Comparison of ENCODE assay signal across 8 cellular contexts in genomic region chr11:94171693-94172440, GRCh38.
DNase-seq lines count a peak whose midpoint lies in the region; ATAC-seq and TF ChIP-seq lines count a peak whose summit lies in the region.

No MANE protein-coding gene starts in this region.

- DNase-seq in AG09319 (ENCODE audit: extremely low read depth, low read depth) = no peak
- DNase-seq in SW 1271 (lab: John Stamatoyannopoulos, UW) = peak; percentile 25 to 68
- peak; percentile 3 to 6 (median 4) for DNase-seq in effector memory CD8-positive, alpha-beta T cell
- DNase-seq in nephron progenitor cell = peak; percentile 45

- no peaks in the 10 kb centered on the region for H3K27me3 Mint-ChIP-seq in effector memory CD8-positive, alpha-beta T cell
- no peaks in the 10 kb centered on the region for H3K27me3 Mint-ChIP-seq in nephron progenitor cell (ENCODE audit: low read depth, poor library complexity)

- peak; percentile 91 for TF ChIP-seq CTCF in AG09319 (IDR thresholded peaks at IDR 0.05; ENCODE audit: low read depth, low read length)
- TF ChIP-seq CTCF in GM12874 (IDR thresholded peaks at IDR 0.05; ENCODE audit: insufficient read depth, low read depth, low read length) = peak; percentile 84
- TF ChIP-seq CTCF in nephron progenitor cell (IDR thresholded peaks at IDR 0.05) = peak; percentile 40

- peak overlapping the region in 1 of 2 donors; percentile 67 for H3K27ac Mint-ChIP-seq in effector memory CD8-positive, alpha-beta T cell
- H3K27ac Mint-ChIP-seq in nephron progenitor cell = no peak overlapping the region

- peaks cover 36 to 49% of the 10 kb centered on the region in 2 donors for H3K4me1 Mint-ChIP-seq in effector memory CD8-positive, alpha-beta T cell (ENCODE audit: low read depth in 2 of 2)
- no peaks in the 10 kb centered on the region for H3K4me1 Mint-ChIP-seq in nephron progenitor cell

- no peak overlapping the region for H3K4me3 Mint-ChIP-seq in effector memory CD8-positive, alpha-beta T cell
- no peak overlapping the region for H3K4me3 Mint-ChIP-seq in nephron progenitor cell

- peaks cover 5% of the 10 kb centered on the region for H3K36me3 Mint-ChIP-seq in effector memory CD8-positive, alpha-beta T cell (ENCODE audit: insufficient read depth)
- peaks cover 36% of the 10 kb centered on the region for H3K36me3 Mint-ChIP-seq in nephron progenitor cell (ENCODE audit: low read depth)

- ATAC-seq in HG03460 (IDR thresholded peaks at IDR 0.05; ENCODE audit: unreplicated experiment) (peak; percentile 51), HG02763 (IDR thresholded peaks at IDR 0.05; ENCODE audit: unreplicated experiment) (no peak), GM18520 (IDR thresholded peaks at IDR 0.05; ENCODE audit: unreplicated experiment) (no peak)
- ATAC-seq in effector memory CD8-positive, alpha-beta T cell (replicated peaks) = no peak

- H3K9me3 Mint-ChIP-seq in effector memory CD8-positive, alpha-beta T cell = no peaks in the 10 kb centered on the region
- H3K9me3 Mint-ChIP-seq in nephron progenitor cell = peaks cover 4% of the 10 kb centered on the region

Comparison
In these comparisons a context has a peak if more than half of its experiments do, and no peak if none do; other contexts are left out.
1. CTCF ChIP-seq: peak in every context shown above with its lines; median percentile 91 in AG09319; 84 in GM12874; 40 in nephron progenitor cell.